Comparison of ENCODE assay signal across 36 cellular contexts in genomic region chr5:13821366-13821765, GRCh38.
"Had no signal": no experiment of that assay in that cellular context is flagged by ENCODE, and none has a peak within 500 bp of the region (broad histone marks: within the 10 kb centered on the region; RNA-seq: fewer than 3 reads in every experiment).

No MANE protein-coding gene starts in this region.

- H3K27ac ChIP-seq: adrenal gland, body of pancreas, brain microvascular endothelial cell, breast epithelium, VCaP had no signal

- H3K4me3 Mint-ChIP-seq: activated B cell treated with CpG ODN at 0.5 μM for 24 hours; activated CD4-positive, alpha-beta memory T cell treated with anti-CD3 and anti-CD28 coated beads for 36 hours; activated CD4-positive, alpha-beta T cell treated with anti-CD3 and anti-CD28 coated beads, Interleukin-2, amount 10 ng/mL, durations not matched to agents 24 days and 14 days; activated CD8-positive, alpha-beta T cell treated with anti-CD3 and anti-CD28 coated beads for 36 hours; activated naive CD4-positive, alpha-beta T cell treated with anti-CD3 and anti-CD28 coated beads for 36 hours; activated naive CD8-positive, alpha-beta T cell treated with anti-CD3 and anti-CD28 coated beads for 36 hours; activated T-cell treated with anti-CD3 and anti-CD28 coated beads, Interleukin-2, amount 50 U/mL, for 4 hours; activated T-cell treated with anti-CD3 and anti-CD28 coated beads, Interleukin-2, amount 50 U/mL, for 72 hours; activated T-helper 1 cell treated with anti-CD3 and anti-CD28 coated beads, Interleukin-12 subunit alpha, Interleukin-12 subunit beta, Interleukin-2, Interleukin-4 antibody, amounts not matched to agents 30 ng/mL and 10 ng/mL and 1 ng/mL, durations not matched to agents 14 hours and 24 hours and 36 hours; activated T-helper 17 cell treated with anti-CD3 and anti-CD28 coated beads, Interleukin-2, amount 50 U/mL, for 72 hours; T-helper 1 cell treated with Interleukin-12 subunit alpha and Interleukin-12 subunit beta and Interleukin-4 antibody, amounts not matched to agents 30 μg/mL and 1 μg/mL, for 36 hours; T-helper 2 cell treated with Interferon-gamma antibody and Interleukin-4, amounts not matched to agents 5 μg/mL and 100 μg/mL, for 36 hours had no signal

- H3K27me3 ChIP-seq: adrenal gland, body of pancreas, brain microvascular endothelial cell, breast epithelium had no signal

- H3K4me1 Mint-ChIP-seq: activated B cell treated with CpG ODN at 0.5 μM for 24 hours; activated CD4-positive, alpha-beta T cell treated with anti-CD3 and anti-CD28 coated beads, Interleukin-2, amount 10 ng/mL, durations not matched to agents 24 days and 14 days; activated naive CD8-positive, alpha-beta T cell treated with anti-CD3 and anti-CD28 coated beads for 36 hours; activated T-helper 17 cell treated with anti-CD3 and anti-CD28 coated beads, Interleukin-2, amount 50 U/mL, for 72 hours had no signal

- FAIRE-seq: astrocyte, TTC549 had no signal

- H3K4me3 ChIP-seq: adrenal gland, body of pancreas, breast epithelium had no signal

- H3K9me3 ChIP-seq: adrenal gland, body of pancreas, breast epithelium had no signal

- H3K27me3 Mint-ChIP-seq: activated B cell treated with CpG ODN at 0.5 μM for 24 hours; activated CD4-positive, alpha-beta memory T cell treated with anti-CD3 and anti-CD28 coated beads for 36 hours; activated CD4-positive, alpha-beta T cell treated with anti-CD3 and anti-CD28 coated beads, Interleukin-2, amount 10 ng/mL, durations not matched to agents 24 days and 14 days; activated CD8-positive, alpha-beta T cell treated with anti-CD3 and anti-CD28 coated beads for 36 hours; activated naive CD8-positive, alpha-beta T cell treated with anti-CD3 and anti-CD28 coated beads for 36 hours; activated T-helper 17 cell treated with anti-CD3 and anti-CD28 coated beads, Interleukin-2, amount 50 U/mL, for 72 hours had no signal

- H3K36me3 ChIP-seq: adrenal gland, brain microvascular endothelial cell, breast epithelium had no signal

- DNase-seq: activated B cell treated with CpG ODN at 0.5 μM for 24 hours; activated CD4-positive, alpha-beta memory T cell treated with anti-CD3 and anti-CD28 coated beads for 36 hours; activated CD4-positive, alpha-beta T cell treated with anti-CD3 and anti-CD28 coated beads for 4 hours; activated CD4-positive, alpha-beta T cell treated with anti-CD3 and anti-CD28 coated beads, Interleukin-2, amount 10 ng/mL, durations not matched to agents 24 days and 14 days; activated CD4-positive, alpha-beta T cell treated with anti-CD3 and anti-CD28 coated beads, Interleukin-2, amount 50 U/mL, for 1 hour; activated CD4-positive, alpha-beta T cell treated with anti-CD3 and anti-CD28 coated beads, Interleukin-2, amount 50 U/mL, for 4 hours; activated CD4-positive, CD25-positive, alpha-beta regulatory T cell treated with anti-CD3 and anti-CD28 coated beads, Interleukin-2, amount 50 U/mL, for 72 hours; activated CD8-positive, alpha-beta memory T cell treated with anti-CD3 and anti-CD28 coated beads, Interleukin-2, amount 50 U/mL, for 4 hours; activated CD8-positive, alpha-beta T cell treated with anti-CD3 and anti-CD28 coated beads for 36 hours; activated effector memory CD4-positive, alpha-beta T cell treated with anti-CD3 and anti-CD28 coated beads, Interleukin-2, amount 50 U/mL, for 16 hours; activated gamma-delta T cell treated with Interleukin-2 at 50 U/mL for 16 hours; activated naive CD4-positive, alpha-beta T cell; activated naive CD4-positive, alpha-beta T cell treated with anti-CD3 and anti-CD28 coated beads for 36 hours; activated naive CD4-positive, alpha-beta T cell treated with anti-CD3 and anti-CD28 coated beads, Interleukin-2, amount 50 U/mL, for 16 hours; activated naive CD8-positive, alpha-beta T cell treated with anti-CD3 and anti-CD28 coated beads for 36 hours; activated T-cell treated with anti-CD3 and anti-CD28 coated beads for 4 hours; activated T-cell treated with anti-CD3 and anti-CD28 coated beads, Interleukin-2, amount 50 U/mL, for 1 hour; activated T-cell treated with anti-CD3 and anti-CD28 coated beads, Interleukin-2, amount 50 U/mL, for 4 hours; activated T-cell treated with anti-CD3 and anti-CD28 coated beads, Interleukin-2, amount 50 U/mL, for 72 hours; adrenal gland; amniotic stem cell; aorta; body of pancreas; brain microvascular endothelial cell; central memory CD4-positive, alpha-beta T cell; T-helper 2 cell; T-helper 9 cell had no signal

- H3K4me1 ChIP-seq: adrenal gland, body of pancreas, breast epithelium had no signal

- ATAC-seq: activated CD8-positive, alpha-beta T cell treated with anti-CD3 and anti-CD28 coated beads for 36 hours; activated naive CD4-positive, alpha-beta T cell treated with anti-CD3 and anti-CD28 coated beads, Interleukin-2, amount 50 U/mL, for 72 hours; activated T-cell treated with anti-CD3 and anti-CD28 coated beads, Interleukin-2, amount 50 U/mL, for 4 hours; activated T-cell treated with anti-CD3 and anti-CD28 coated beads, Interleukin-2, amount 50 U/mL, for 72 hours; activated T-helper 17 cell treated with anti-CD3 and anti-CD28 coated beads, Interleukin-2, amount 50 U/mL, for 72 hours; body of pancreas had no signal

- H3K27ac Mint-ChIP-seq: activated B cell treated with CpG ODN at 0.5 μM for 24 hours; activated CD4-positive, alpha-beta memory T cell treated with anti-CD3 and anti-CD28 coated beads for 36 hours; activated CD4-positive, alpha-beta T cell treated with anti-CD3 and anti-CD28 coated beads, Interleukin-2, amount 10 ng/mL, durations not matched to agents 24 days and 14 days; activated CD8-positive, alpha-beta T cell treated with anti-CD3 and anti-CD28 coated beads for 36 hours; activated naive CD4-positive, alpha-beta T cell treated with anti-CD3 and anti-CD28 coated beads for 36 hours; activated naive CD4-positive, alpha-beta T cell treated with anti-CD3 and anti-CD28 coated beads, Interleukin-2, amount 50 U/mL, for 72 hours; activated naive CD8-positive, alpha-beta T cell treated with anti-CD3 and anti-CD28 coated beads for 36 hours; activated T-cell treated with anti-CD3 and anti-CD28 coated beads, Interleukin-2, amount 50 U/mL, for 72 hours; activated T-helper 1 cell treated with anti-CD3 and anti-CD28 coated beads, Interleukin-12 subunit alpha, Interleukin-12 subunit beta, Interleukin-2, Interleukin-4 antibody, amounts not matched to agents 30 ng/mL and 10 ng/mL and 1 ng/mL, durations not matched to agents 14 hours and 24 hours and 36 hours; activated T-helper 17 cell treated with anti-CD3 and anti-CD28 coated beads, Interleukin-2, amount 50 U/mL, for 72 hours; T-helper 1 cell treated with Interleukin-12 subunit alpha and Interleukin-12 subunit beta and Interleukin-4 antibody, amounts not matched to agents 30 μg/mL and 1 μg/mL, for 36 hours; T-helper 2 cell treated with Interferon-gamma antibody and Interleukin-4, amounts not matched to agents 5 μg/mL and 100 μg/mL, for 36 hours had no signal

- H3K9me3 Mint-ChIP-seq: activated B cell treated with CpG ODN at 0.5 μM for 24 hours; activated CD4-positive, alpha-beta memory T cell treated with anti-CD3 and anti-CD28 coated beads for 36 hours; activated naive CD4-positive, alpha-beta T cell treated with anti-CD3 and anti-CD28 coated beads, Interleukin-2, amount 50 U/mL, for 72 hours; activated naive CD8-positive, alpha-beta T cell treated with anti-CD3 and anti-CD28 coated beads for 36 hours had no signal

- H3K36me3 Mint-ChIP-seq: activated CD4-positive, alpha-beta memory T cell treated with anti-CD3 and anti-CD28 coated beads for 36 hours; activated naive CD4-positive, alpha-beta T cell treated with anti-CD3 and anti-CD28 coated beads, Interleukin-2, amount 50 U/mL, for 72 hours; activated naive CD8-positive, alpha-beta T cell treated with anti-CD3 and anti-CD28 coated beads for 36 hours had no signal
